ENCODE assay signal across 8 cellular contexts in genomic region chr4:177047070-177047850, GRCh38.
DNase-seq lines count a peak whose midpoint lies in the region; ATAC-seq, FAIRE-seq and TF ChIP-seq lines count a peak whose summit lies in the region.

No MANE protein-coding gene starts in this region.

- H3K9me3 ChIP-seq in NT2/D1 (ENCODE audit: insufficient read depth, low read length), result no peaks in the 10 kb centered on the region
- no peaks in the 10 kb centered on the region for H3K9me3 ChIP-seq in pancreas

- DNase-seq in DMS114 treated with DMSO at 0.1 percent for 48 hours (lab: John Stamatoyannopoulos, UW; ENCODE audit: unreplicated experiment) (peak; percentile 50), NT2/D1 (ENCODE audit: low read depth, low spot score) (peak; percentile 32), foreskin keratinocyte (peak; percentile 43 to 66), pancreas (peak; percentile 18 to 73 (median 45)), cerebellar nuclear complex (lab: John Stamatoyannopoulos, UW) (no peak)
- peak; percentile 10 for DNase-seq in activated T-cell treated with anti-CD3 and anti-CD28 coated beads, Interleukin-2, amount 50 U/mL, for 4 hours

- ATAC-seq in GM19452 (IDR thresholded peaks at IDR 0.05; ENCODE audit: unreplicated experiment) (peak; percentile 82), HG03457 (IDR thresholded peaks at IDR 0.05; ENCODE audit: unreplicated experiment) (peak; percentile 75), foreskin keratinocyte (peak; percentile 89), pancreas (peak; percentile 81 to 94 (median 93))
- ATAC-seq in activated T-cell treated with anti-CD3 and anti-CD28 coated beads, Interleukin-2, amount 50 U/mL, for 4 hours, result peak; percentile 48 to 73

- peak; percentile 94 for TF ChIP-seq CTCF in foreskin keratinocyte (conservative IDR thresholded peaks at IDR 0.05)
- peak; percentile 60 to 83 (median 68) for TF ChIP-seq CTCF in pancreas (IDR thresholded peaks at IDR 0.05)

- intact Hi-C loops in pancreas (cut with DNase I), result no loop called here

- H3K27me3 ChIP-seq in NT2/D1 (ENCODE audit: insufficient read depth, insufficient read length), result no peaks in the 10 kb centered on the region
- no peaks in the 10 kb centered on the region for H3K27me3 ChIP-seq in foreskin keratinocyte
- H3K27me3 ChIP-seq in pancreas, result no peaks in the 10 kb centered on the region

- H3K4me3 ChIP-seq in NT2/D1 (ENCODE audit: insufficient read length, low read depth) (no peak overlapping the region), pancreas (no peak overlapping the region)

- H3K27me3 Mint-ChIP-seq in activated T-cell treated with anti-CD3 and anti-CD28 coated beads, Interleukin-2, amount 50 U/mL, for 4 hours (ENCODE audit: low read depth), result peaks cover 4% of the 10 kb centered on the region

- no peak for FAIRE-seq in pancreas (lab: Jason Lieb, UNC)

- WGBS in pancreas, 2 donors, result 24 to 34% methylated on average over 11 of the region's 11 CpGs

- H3K36me3 ChIP-seq in NT2/D1 (ENCODE audit: insufficient read depth, insufficient read length, low read length) (no peaks in the 10 kb centered on the region), pancreas (no peaks in the 10 kb centered on the region)

- H3K9ac ChIP-seq in NT2/D1 (ENCODE audit: insufficient read length, low read depth), result no peak overlapping the region

- H3K27ac ChIP-seq in foreskin keratinocyte (no peak overlapping the region), pancreas (no peak overlapping the region)

- H3K36me3 Mint-ChIP-seq in activated T-cell treated with anti-CD3 and anti-CD28 coated beads, Interleukin-2, amount 50 U/mL, for 4 hours (ENCODE audit: insufficient read depth), result no peaks in the 10 kb centered on the region

- H3K9me3 Mint-ChIP-seq in activated T-cell treated with anti-CD3 and anti-CD28 coated beads, Interleukin-2, amount 50 U/mL, for 4 hours, result no peaks in the 10 kb centered on the region

- H3K4me3 Mint-ChIP-seq in activated T-cell treated with anti-CD3 and anti-CD28 coated beads, Interleukin-2, amount 50 U/mL, for 4 hours, result no peak overlapping the region

- no peaks in the 10 kb centered on the region for H3K4me1 Mint-ChIP-seq in activated T-cell treated with anti-CD3 and anti-CD28 coated beads, Interleukin-2, amount 50 U/mL, for 4 hours (ENCODE audit: low read depth)

- H3K4me1 ChIP-seq in NT2/D1 (ENCODE audit: insufficient read depth, insufficient read length) (no peaks in the 10 kb centered on the region), foreskin keratinocyte (peaks cover 17% of the 10 kb centered on the region), pancreas (no peaks in the 10 kb centered on the region)

Comparison
In these comparisons a context has a peak if more than half of its experiments do, and no peak if none do; other contexts are left out.
1. DNase-seq: peak in DMS114 treated with DMSO at 0.1 percent for 48 hours (single experiment), NT2/D1 (single experiment), activated T-cell treated with anti-CD3 and anti-CD28 coated beads, Interleukin-2, amount 50 U/mL, for 4 hours (single experiment), foreskin keratinocyte (2 of 2) and pancreas (6 of 6); none in cerebellar nuclear complex (0 of 2).
2. Peak in every context shown above with its lines, with median percentiles within 50 percentile points of each other: ATAC-seq.